In the genomic region with DNA sequence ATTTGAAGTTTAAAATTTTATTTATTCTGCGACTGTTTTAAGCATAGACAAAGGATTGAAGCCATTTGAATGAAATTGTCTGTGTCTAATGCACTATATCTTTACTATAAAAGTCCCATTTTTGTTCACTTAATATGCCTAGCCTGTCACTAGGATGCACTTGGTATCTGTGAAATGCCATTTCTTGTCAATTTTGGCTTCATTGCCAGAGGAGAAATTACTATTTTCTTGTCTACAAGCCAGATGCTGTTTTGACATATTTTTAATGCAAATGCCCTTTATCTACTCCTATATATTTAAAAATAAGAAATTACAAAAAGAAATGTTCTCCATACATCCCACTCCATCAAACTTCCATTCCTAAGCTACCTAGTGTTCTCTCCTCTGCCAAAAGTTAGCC, we compare ENCODE assay signal across 30 cellular contexts.
"Had no signal": no experiment of that assay in that cellular context is flagged by ENCODE, and none has a peak within 500 bp of the region (broad histone marks: within the 10 kb centered on the region; RNA-seq: fewer than 3 reads in every experiment).

No MANE protein-coding gene starts in this region.

- H3K4me3 ChIP-seq: adrenal gland, ascending aorta, body of pancreas, breast epithelium, cardiac muscle cell had no signal

- DNase-seq: activated effector memory CD4-positive, alpha-beta T cell treated with anti-CD3 and anti-CD28 coated beads, Interleukin-2, amount 50 U/mL, for 16 hours; activated effector memory CD4-positive, alpha-beta T cell treated with Interleukin-2 at 50 U/mL for 16 hours; activated gamma-delta T cell; activated gamma-delta T cell treated with Interleukin-2 at 50 U/mL for 16 hours; activated naive CD4-positive, alpha-beta T cell; activated naive CD4-positive, alpha-beta T cell treated with anti-CD3 and anti-CD28 coated beads for 36 hours; activated naive CD4-positive, alpha-beta T cell treated with anti-CD3 and anti-CD28 coated beads, Interleukin-2, amount 10 ng/mL, durations not matched to agents 7 days and 5 days; activated naive CD4-positive, alpha-beta T cell treated with anti-CD3 and anti-CD28 coated beads, Interleukin-2, amount 50 U/mL, for 16 hours; activated naive CD4-positive, alpha-beta T cell treated with Interleukin-2 at 50 U/mL for 16 hours; activated naive CD8-positive, alpha-beta T cell treated with anti-CD3 and anti-CD28 coated beads for 36 hours; activated naive CD8-positive, alpha-beta T cell treated with anti-CD3 and anti-CD28 coated beads, Interleukin-2, amount 10 ng/mL, durations not matched to agents 7 days and 5 days; activated naive CD8-positive, alpha-beta T cell treated with anti-CD3 and anti-CD28 coated beads, Interleukin-2, amount 50 U/mL, for 24 hours; activated T-cell treated with anti-CD3 and anti-CD28 coated beads, Interleukin-2, amount 50 U/mL, for 1 hour; activated T-cell treated with anti-CD3 and anti-CD28 coated beads, Interleukin-2, amount 50 U/mL, for 24 hours; activated T-cell treated with anti-CD3 and anti-CD28 coated beads, Interleukin-2, amount 50 U/mL, for 4 hours; activated T-cell treated with anti-CD3 and anti-CD28 coated beads, Interleukin-2, amount 50 U/mL, for 48 hours; activated T-cell treated with anti-CD3 and anti-CD28 coated beads, Interleukin-2, amount 50 U/mL, for 72 hours; adrenal gland; amniotic stem cell; amygdala; anterior cingulate cortex; aorta; body of pancreas; brain microvascular endothelial cell; caudate nucleus; central memory CD4-positive, alpha-beta T cell; cerebellar nuclear complex had no signal

- H3K9me3 ChIP-seq: adrenal gland, ascending aorta, body of pancreas, breast epithelium had no signal

- H3K27me3 ChIP-seq: adrenal gland, ascending aorta, body of pancreas, brain microvascular endothelial cell, breast epithelium, cardiac muscle cell had no signal

- H3K36me3 ChIP-seq: adrenal gland, ascending aorta, brain microvascular endothelial cell, breast epithelium, cardiac muscle cell had no signal

- H3K4me1 ChIP-seq: ascending aorta, breast epithelium had no signal

- H3K27ac ChIP-seq: adrenal gland, ascending aorta, body of pancreas, brain microvascular endothelial cell, breast epithelium, cardiac muscle cell had no signal
